11 cellular contexts compared by ENCODE assay signal in genomic region chr22:40853961-40854360, GRCh38. TPM values are rescaled to one million over a fixed set of nuclear protein-coding genes. Genes with fewer than 3 reads are reported as not detected.
DNase-seq lines count a peak whose midpoint lies in the region; TF ChIP-seq lines count a peak whose summit lies in the region.
"Had no signal": no experiment of that assay in that cellular context is flagged by ENCODE, and none has a peak within 500 bp of the region (broad histone marks: within the 10 kb centered on the region; RNA-seq: fewer than 3 reads in every experiment).

No MANE protein-coding gene starts in this region.

- peak overlapping the region; percentile 72 for H3K27ac Mint-ChIP-seq in Calu3 (ENCODE audit: unreplicated experiment)

- WGBS in ovary, 3 donors = 5 to 13% (median 11%) methylated on average over 3 of the region's 3 CpGs

- TF ChIP-seq CTCF in Calu3 (IDR thresholded peaks at IDR 0.05; ENCODE audit: unreplicated experiment) = no peak
- no peak for TF ChIP-seq CTCF in dorsolateral prefrontal cortex (IDR thresholded peaks at IDR 0.05 in 54 of 56, conservative IDR thresholded peaks at IDR 0.05 in 2 of 56; ENCODE audit: low read depth in 1 of 56, partially characterized antibody in 56 of 56)
- TF ChIP-seq CTCF in ovary (IDR thresholded peaks at IDR 0.05) = no peak
- TF ChIP-seq CTCF in RWPE1 (conservative IDR thresholded peaks at IDR 0.05; ENCODE audit: low read depth) = no peak

- peaks cover 12% of the 10 kb centered on the region for H3K4me1 Mint-ChIP-seq in Calu3 (ENCODE audit: low read depth, unreplicated experiment)

- intact Hi-C loops in Calu3 (cut with micrococcal nuclease; ENCODE audit: unreplicated experiment) = no loop called here
- intact Hi-C loops in dorsolateral prefrontal cortex (cut with DNase I) = no loop called here
- intact Hi-C loops in ovary (cut with DNase I) = no loop called here

- peaks cover 69% of the 10 kb centered on the region for H3K36me3 Mint-ChIP-seq in Calu3 (ENCODE audit: insufficient read depth, unreplicated experiment)

- BruUV-seq in Calu3 (replicated peaks; lab: Mats Ljungman, UMichigan) = no TSS peak

- H3K36me3 ChIP-seq in MG63 = peaks cover 76% of the 10 kb centered on the region
- H3K36me3 ChIP-seq in ovary = no peaks in the 10 kb centered on the region

- POLR2A ChIA-PET in RWPE1 (lab: Yijun Ruan, JAX; ENCODE audit: low non-redundant PET) = no interaction called here

- peaks cover 4% of the 10 kb centered on the region for H3K4me1 ChIP-seq in ovary (ENCODE audit: insufficient read depth)

- H3K27me3 ChIP-seq in MG63 (no peaks in the 10 kb centered on the region), dorsolateral prefrontal cortex (no peaks in the 10 kb centered on the region), ovary (no peaks in the 10 kb centered on the region)

- H3K27ac ChIP-seq in dorsolateral prefrontal cortex = peak overlapping the region in 30 of 59 donors; percentile 0 to 100 (median 44)
- no peak overlapping the region for H3K27ac ChIP-seq in ovary
- no peak overlapping the region for H3K27ac ChIP-seq in RWPE1

- TF ChIP-seq POLR2A in ovary (IDR thresholded peaks at IDR 0.05) = no peak

- no peaks in the 10 kb centered on the region for H3K9me3 Mint-ChIP-seq in Calu3 (ENCODE audit: low read depth, unreplicated experiment)

- H3K4me3 ChIP-seq in MG63 (peak overlapping the region; percentile 99), dorsolateral prefrontal cortex (peak overlapping the region in 55 of 59 donors; percentile 2 to 100 (median 93)), ovary (peak overlapping the region; percentile 99)

- TF ChIP-seq EP300 in ovary (IDR thresholded peaks at IDR 0.05) = no peak

- H3K4me3 Mint-ChIP-seq in Calu3 (ENCODE audit: low read depth, unreplicated experiment) = peak overlapping the region; percentile 99

- DNase-seq in Calu3 = no peak
- DNase-seq in MG63 = no peak
- no peak for DNase-seq in dorsolateral prefrontal cortex
- no peak for DNase-seq in ovary
- DNase-seq in COLO668 (lab: John Stamatoyannopoulos, UW; ENCODE audit: unreplicated experiment) = no peak
- DNase-seq in mucosa of gallbladder (ENCODE audit: low spot score) = no peak
- DNase-seq in RWPE1 (ENCODE audit: low spot score) = no peak
- no peak for DNase-seq in glomerular visceral epithelial cell (ENCODE audit: extremely low spot score)
- DNase-seq: amygdala had no signal

- CTCF ChIA-PET in Calu3 (lab: Charles Lee) (no interaction called here), RWPE1 (lab: Yijun Ruan, JAX) (interaction anchor here (0.6 kb wide), 1 partner anchor 208 kb away, joined by 3 read pairs; no protein-coding TSS in a partner anchor)

- H3K9me3 ChIP-seq in MG63 = no peaks in the 10 kb centered on the region
- H3K9me3 ChIP-seq in ovary = no peaks in the 10 kb centered on the region

- H3K27me3 Mint-ChIP-seq in Calu3 (ENCODE audit: unreplicated experiment) = no peaks in the 10 kb centered on the region

RNA-seq across cellular contexts. Expression of gene ST13, which starts 2.5 kb away (rescaled TPM):
- total RNA-seq in Calu3 (2022) = 307 and 322 TPM in 2 replicates
- 314 and 355 TPM in 2 replicates for total RNA-seq in MG63 (2014; rRNA removed; shearing (Covaris generic); ENCODE audit: low replicate concordance)
- total RNA-seq in dorsolateral prefrontal cortex = 100 to 1,000 TPM; 157 to 321 (median 196) TPM
- total RNA-seq in ovary = 100 to 1,000 TPM; 243 to 935 (median 602) TPM
- 1,000 to 10,000 TPM in 1 of 2 donors, 100 to 1,000 TPM in 1; 650 to 1,503 TPM for polyA plus RNA-seq in ovary
- 294 TPM for total RNA-seq in mucosa of gallbladder

RNA-seq across cellular contexts. Expression of gene XPNPEP3, which starts 3.0 kb away (rescaled TPM):
- total RNA-seq in Calu3 (2022) (33.1 and 39.9 TPM in 2 replicates), dorsolateral prefrontal cortex (10 to 100 TPM; 13.7 to 36.2 (median 20.5) TPM), ovary (10 to 100 TPM; 12.4 to 28.8 (median 21.3) TPM), mucosa of gallbladder (25.7 TPM)
- 3.0 and 5.8 TPM in 2 replicates for total RNA-seq in MG63 (2014; rRNA removed; shearing (Covaris generic); ENCODE audit: low replicate concordance)
- polyA plus RNA-seq in ovary = 10 to 100 TPM in 1 of 2 donors, 1 to 10 TPM in 1; 7.4 to 12.9 TPM

RNA-seq across cellular contexts. Expression of gene DNAJB7, which starts 8.0 kb away (rescaled TPM):
- total RNA-seq in Calu3 (2022) (not detected in 2 replicates), dorsolateral prefrontal cortex (not detected), ovary (not detected), mucosa of gallbladder (not detected)
- total RNA-seq in MG63 (2014; rRNA removed; shearing (Covaris generic); ENCODE audit: low replicate concordance) = not detected in 2 replicates
- not detected for polyA plus RNA-seq in ovary
- total RNA-seq: lower leg skin, RPMI7951 had no signal

RNA-seq across cellular contexts. Expression of gene SLC25A17, which starts 34.8 kb away (rescaled TPM):
- 20.7 and 24.3 TPM in 2 replicates for total RNA-seq in Calu3 (2022)
- 46.8 and 50.8 TPM in 2 replicates for total RNA-seq in MG63 (2014; rRNA removed; shearing (Covaris generic); ENCODE audit: low replicate concordance)
- total RNA-seq in dorsolateral prefrontal cortex = 10 to 100 TPM; 11.1 to 26.6 (median 17.2) TPM
- 10 to 100 TPM; 23.4 to 44.1 (median 31.6) TPM for total RNA-seq in ovary
- 10 to 100 TPM; 51.8 to 61.4 TPM for polyA plus RNA-seq in ovary
- 12.5 TPM for total RNA-seq in mucosa of gallbladder

Comparison
In these comparisons a context has a peak if more than half of its experiments do, and no peak if none do; other contexts are left out.
1. H3K27ac ChIP-seq: peak in dorsolateral prefrontal cortex (30 of 59); none in ovary (0 of 2) and RWPE1 (single experiment).
2. Peak in every context shown above with its lines, with median percentiles within 50 percentile points of each other: H3K4me3 ChIP-seq.